In genomic region chr20:34058831-34059230, GRCh38 we compare ENCODE assay signal across 11 cellular contexts. TPM values are rescaled to one million over a fixed set of nuclear protein-coding genes. Genes with fewer than 3 reads are reported as not detected.
DNase-seq lines count a peak whose midpoint lies in the region; ATAC-seq and TF ChIP-seq lines count a peak whose summit lies in the region.
"Had no signal": no experiment of that assay in that cellular context is flagged by ENCODE, and none has a peak within 500 bp of the region (broad histone marks: within the 10 kb centered on the region; RNA-seq: fewer than 3 reads in every experiment).

No MANE protein-coding gene starts in this region.

- peak in 2 of 10 experiments; percentile 17 to 23 for DNase-seq in CD4-positive, alpha-beta T cell
- DNase-seq in GM06990 (ENCODE audit: extremely low read depth, insufficient read length) (peak; percentile 27), kidney epithelial cell (ENCODE audit: low read depth) (peak; percentile 19), ACHN (no peak), HuH-7 (ENCODE audit: low spot score) (no peak), omental fat pad (ENCODE audit: low spot score) (no peak)
- DNase-seq: body of pancreas, sigmoid colon had no signal

- H3K36me3 Mint-ChIP-seq in CD4-positive, alpha-beta T cell (ENCODE audit: low read depth), result peaks cover 23% of the 10 kb centered on the region
- H3K36me3 Mint-ChIP-seq: WTC11 had no signal

- peak overlapping the region; percentile 5 for H3K27ac Mint-ChIP-seq in CD4-positive, alpha-beta T cell

- intact Hi-C loops in CD4-positive, alpha-beta T cell (cut with DNase I, micrococcal nuclease), result no loop called here

- peak; percentile 84 for ATAC-seq in CD4-positive, alpha-beta T cell (ENCODE audit: poor library complexity)
- ATAC-seq in GM18520 (IDR thresholded peaks at IDR 0.05; ENCODE audit: unreplicated experiment) (no peak), omental fat pad (ENCODE audit: low FRiP score) (no peak)
- ATAC-seq: body of pancreas, WTC11 had no signal

- H3K27me3 ChIP-seq in CD4-positive, alpha-beta T cell (ENCODE audit: control insufficient read depth, insufficient read depth, low read length), result no peaks in the 10 kb centered on the region
- no peaks in the 10 kb centered on the region for H3K27me3 ChIP-seq in GM06990 (replicated peaks; ENCODE audit: control insufficient read depth, insufficient read depth, low read length)
- no peaks in the 10 kb centered on the region for H3K27me3 ChIP-seq in kidney epithelial cell (ENCODE audit: control insufficient read depth, insufficient read depth, low read length)
- H3K27me3 ChIP-seq: body of pancreas, sigmoid colon had no signal

- in situ Hi-C loops in ACHN (cut with HindIII; ENCODE audit: low pct_ligation_motif_present, low pct_unique_long_range_greater_than_20kb, low sequenced_read_pairs), result no loop called here

- no peaks in the 10 kb centered on the region for H3K9me3 ChIP-seq in CD4-positive, alpha-beta T cell (ENCODE audit: control insufficient read depth, low read length)
- H3K9me3 ChIP-seq: body of pancreas, sigmoid colon had no signal

- CTCF ChIA-PET in CD4-positive, alpha-beta T cell (lab: Charles Lee), result interaction anchor here (1.0 to 2.2 kb wide), 2 partner anchors 11 to 71 kb away, joined by 3 to 8 read pairs; no protein-coding TSS in a partner anchor

- H3K9me3 Mint-ChIP-seq in CD4-positive, alpha-beta T cell, result no peaks in the 10 kb centered on the region
- H3K9me3 Mint-ChIP-seq: WTC11 had no signal

- H3K36me3 ChIP-seq in GM06990 (ENCODE audit: control insufficient read depth, insufficient read depth, low read length) (peaks cover 4% of the 10 kb centered on the region), kidney epithelial cell (ENCODE audit: control insufficient read depth, insufficient read depth, low read length) (no peaks in the 10 kb centered on the region)
- H3K36me3 ChIP-seq: sigmoid colon had no signal

- H3K4me1 Mint-ChIP-seq in CD4-positive, alpha-beta T cell (ENCODE audit: low read depth), result peaks cover 96% of the 10 kb centered on the region

- H3K27me3 Mint-ChIP-seq in CD4-positive, alpha-beta T cell, result no peaks in the 10 kb centered on the region

- no peak overlapping the region for H3K4me3 Mint-ChIP-seq in CD4-positive, alpha-beta T cell
- H3K4me3 Mint-ChIP-seq: WTC11 had no signal

- no peak for TF ChIP-seq CTCF in CD4-positive, alpha-beta T cell (IDR thresholded peaks at IDR 0.05)
- TF ChIP-seq CTCF in GM06990 (IDR thresholded peaks at IDR 0.05; ENCODE audit: insufficient read depth, low read length, poor library complexity, severe bottlenecking) (no peak), kidney epithelial cell (IDR thresholded peaks at IDR 0.05; ENCODE audit: insufficient read depth, low read length, poor library complexity, severe bottlenecking) (no peak), omental fat pad (IDR thresholded peaks at IDR 0.05) (no peak)

- H3K27ac ChIP-seq in CD4-positive, alpha-beta T cell (ENCODE audit: low read depth, low read length), result peak overlapping the region; percentile 10
- H3K27ac ChIP-seq: body of pancreas, sigmoid colon had no signal

- H3K4me3 ChIP-seq in GM06990 (replicated peaks; ENCODE audit: low read depth, low read length) (no peak overlapping the region), kidney epithelial cell (ENCODE audit: low read depth, low read length) (no peak overlapping the region)
- H3K4me3 ChIP-seq: body of pancreas, sigmoid colon had no signal

- POLR2A ChIA-PET in CD4-positive, alpha-beta T cell (lab: Charles Lee), result no interaction called here

TF ChIP-seq in PFSK-1, 5 proteins besides CTCF, POLR2A, EP300 and RAD21:
- TF ChIP-seq REST (IDR thresholded peaks at IDR 0.05; ENCODE audit: insufficient read depth in 1 of 2, low read depth in 2 of 2, low read length in 2 of 2) (peak; percentile 78 to 91), FOXP2 (optimal IDR thresholded peaks at IDR 0.05; ENCODE audit: borderline replicate concordance, extremely low read depth, extremely low read length, insufficient read depth) (no peak)
TF ChIP-seq in PFSK-1: peak in this region for 1.

RNA-seq across cellular contexts. Expression of gene EIF2S2, which starts 53.2 kb away (rescaled TPM):
- total RNA-seq in CD4-positive, alpha-beta T cell, result 10 to 100 TPM; 21.8 to 23.2 TPM
- 230 TPM for polyA plus RNA-seq in PFSK-1 (2012; ENCODE audit: insufficient read length, low read depth)
- total RNA-seq in kidney epithelial cell, result 118 and 132 TPM in 2 replicates
- 10 to 100 TPM; 39.2 to 64.8 (median 51.7) TPM for total RNA-seq in omental fat pad

Comparison
In these comparisons a context has a peak if more than half of its experiments do, and no peak if none do; other contexts are left out.
1. DNase-seq: peak in GM06990 (single experiment) and kidney epithelial cell (single experiment); none in ACHN (single experiment), HuH-7 (single experiment) and omental fat pad (single experiment).